9 cellular contexts compared by ENCODE assay signal in the genomic region with DNA sequence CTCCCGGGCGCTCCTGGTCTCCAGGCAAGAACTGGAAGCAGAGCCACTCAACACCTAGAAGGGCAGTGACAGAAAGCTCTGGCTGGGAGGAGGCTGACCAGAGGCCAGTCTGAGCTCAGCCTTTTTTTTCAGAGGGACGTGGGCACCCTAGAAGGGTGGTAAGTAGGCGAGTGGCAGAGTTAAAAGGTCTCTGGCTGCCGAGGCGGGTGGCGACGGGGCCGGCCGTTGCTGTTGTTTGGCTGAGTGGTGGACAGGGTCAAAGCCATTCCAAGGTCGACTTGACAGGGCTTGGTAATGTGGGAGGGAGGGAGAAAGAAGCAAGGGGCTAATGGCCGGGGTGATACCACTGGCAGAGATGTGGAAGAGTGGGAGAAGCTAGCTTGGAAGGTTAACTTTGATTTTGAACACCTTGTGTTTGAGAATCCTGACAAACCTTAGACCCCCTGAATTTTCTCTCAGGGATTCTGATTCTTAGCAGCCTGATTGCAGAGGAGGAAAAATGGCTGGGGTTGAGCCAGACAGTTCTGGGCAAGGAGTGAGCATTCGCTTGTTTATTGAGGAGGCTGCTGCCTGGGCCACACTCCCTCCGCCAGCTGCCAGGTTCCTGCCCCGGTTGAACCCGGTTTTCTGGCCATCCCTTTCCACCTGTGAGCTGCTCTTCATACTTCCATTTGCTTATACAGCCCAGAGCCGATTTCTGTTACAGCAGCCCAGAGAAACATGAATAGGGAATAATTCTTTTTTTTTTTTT. TPM values are rescaled to one million over a fixed set of nuclear protein-coding genes. Genes with fewer than 3 reads are reported as not detected.
A peak's percentile ranks its signal among the peaks of the same experiment; 100 is the strongest.
DNase-seq lines count a peak whose midpoint lies in the region; ATAC-seq and TF ChIP-seq lines count a peak whose summit lies in the region.
"Had no signal": no experiment of that assay in that cellular context is flagged by ENCODE, and none has a peak within 500 bp of the region (broad histone marks: within the 10 kb centered on the region; RNA-seq: fewer than 3 reads in every experiment).

No MANE protein-coding gene starts in this region.

- H3K27ac ChIP-seq in psoas muscle = peak overlapping the region; percentile 78

- CTCF ChIA-PET in T-cell (lab: Charles Lee) = interaction anchor here in 1 of 2 donors (0.6 to 2.3 kb wide), 9 partner anchors 16 to 66 kb away, joined by 3 to 15 read pairs (median 5); partner anchors contain the start of genes LMF2 and SCO2

- in situ Hi-C loops in GM13976 (cut with MboI; ENCODE audit: low sequenced_read_pairs, unreplicated experiment) = no loop called here

- H3K27me3 Mint-ChIP-seq in T-cell (no peaks in the 10 kb centered on the region), glutamatergic neuron (ENCODE audit: unreplicated experiment) (peaks cover 13% of the 10 kb centered on the region)

- no peaks in the 10 kb centered on the region for H3K9me3 ChIP-seq in psoas muscle

- POLR2A ChIA-PET in T-cell (lab: Charles Lee) = interaction anchor here in 1 of 2 donors (0.5 to 1.2 kb wide), 4 partner anchors 38 to 236 kb away, joined by 3 to 7 read pairs (median 4); partner anchors contain the start of gene NCAPH2

- H3K4me3 Mint-ChIP-seq in T-cell (peak overlapping the region; percentile 90 to 93 (median 90)), glutamatergic neuron (ENCODE audit: unreplicated experiment) (peak overlapping the region; percentile 89)

- intact Hi-C loops in psoas muscle (cut with DNase I) = loop anchor here in 1 of 2 donors (5.0 kb wide), 1 partner anchor 36 kb away; the partner anchor contains the start of gene SCO2

- H3K27ac Mint-ChIP-seq in T-cell = peak overlapping the region; percentile 88 to 89
- H3K27ac Mint-ChIP-seq in glutamatergic neuron (ENCODE audit: unreplicated experiment) = no peak overlapping the region

- H3K36me3 Mint-ChIP-seq in T-cell (peaks cover 2% of the 10 kb centered on the region), glutamatergic neuron (ENCODE audit: unreplicated experiment) (no peaks in the 10 kb centered on the region)

- WGBS in psoas muscle, 3 donors = 9 to 18% (median 15%) methylated on average over 17 of the region's 17 CpGs

- H3K9me3 Mint-ChIP-seq in T-cell (no peaks in the 10 kb centered on the region), glutamatergic neuron (ENCODE audit: unreplicated experiment) (peaks cover 4% of the 10 kb centered on the region)

- DNase-seq in GM13976 (ENCODE audit: low spot score) = peak; percentile 22
- no peak for DNase-seq in T-cell
- DNase-seq in glutamatergic neuron = no peak
- DNase-seq in psoas muscle = peak in 1 of 2 donors; percentile 42
- DNase-seq in germinal center (ENCODE audit: low spot score) = no peak
- DNase-seq in glomerular visceral epithelial cell (ENCODE audit: extremely low spot score) = no peak
- no peak for DNase-seq in COLO829 (ENCODE audit: low spot score)

- no peaks in the 10 kb centered on the region for H3K27me3 ChIP-seq in psoas muscle (ENCODE audit: insufficient read depth in 3 of 3, low read length in 2 of 3)

- ATAC-seq in T-cell (replicated peaks in 1 of 4) (peak in 2 of 4 experiments; percentile 1 to 2), psoas muscle (peak in 3 of 4 donors; percentile 21 to 54 (median 24)), HG02840 (IDR thresholded peaks at IDR 0.05; ENCODE audit: low FRiP score, unreplicated experiment) (no peak)

- H3K36me3 ChIP-seq in psoas muscle (ENCODE audit: insufficient read depth in 1 of 2, low read depth in 1 of 2) = peaks cover 0 to 15% of the 10 kb centered on the region in 2 donors

- H3K4me1 ChIP-seq in psoas muscle = peaks cover 5% of the 10 kb centered on the region

- H3K4me1 Mint-ChIP-seq in T-cell (peaks cover 17 to 20% (median 17%) of the 10 kb centered on the region in 3 donors), glutamatergic neuron (ENCODE audit: low read depth, unreplicated experiment) (peaks cover 4% of the 10 kb centered on the region)

- H3K4me3 ChIP-seq in psoas muscle = peak overlapping the region; percentile 72

- TF ChIP-seq CTCF in GM13976 (IDR thresholded peaks at IDR 0.05; ENCODE audit: borderline replicate concordance, control extremely low read depth, extremely low read depth, insufficient read depth, missing control alignments) = no peak
- no peak for TF ChIP-seq CTCF in glutamatergic neuron (IDR thresholded peaks at IDR 0.05; ENCODE audit: partially characterized antibody, unreplicated experiment)
- TF ChIP-seq CTCF in psoas muscle (IDR thresholded peaks at IDR 0.05) = no peak

RNA-seq across cellular contexts. Expression of gene SYCE3, which starts 0.9 kb away (rescaled TPM):
- total RNA-seq in T-cell = not detected
- total RNA-seq in glutamatergic neuron (ENCODE audit: unreplicated experiment) = not detected
- total RNA-seq in psoas muscle = not detected
- not detected for polyA plus RNA-seq in psoas muscle
- total RNA-seq: RPMI7951 had no signal

RNA-seq across cellular contexts. Expression of gene CPT1B, which starts 14.6 kb away (rescaled TPM):
- total RNA-seq in T-cell = 100 to 1,000 TPM in 1 of 5 donors, 10 to 100 TPM in 4; 61.9 to 113 (median 94.5) TPM
- total RNA-seq in glutamatergic neuron (ENCODE audit: unreplicated experiment) = 118 TPM
- 100 to 1,000 TPM in 3 of 4 donors, 10 to 100 TPM in 1; 75.8 to 144 (median 139) TPM for total RNA-seq in psoas muscle
- 10 to 100 TPM; 57.4 to 87.6 (median 70.8) TPM for polyA plus RNA-seq in psoas muscle

RNA-seq across cellular contexts. Expression of gene KLHDC7B, which starts 17.9 kb away (rescaled TPM):
- total RNA-seq in T-cell = 1 to 10 TPM; 3.7 to 6.7 (median 5.4) TPM
- total RNA-seq in glutamatergic neuron (ENCODE audit: unreplicated experiment) = 0.12 TPM
- under 1 TPM in 1 of 4 donors, not detected in 3; 0.11 TPM for total RNA-seq in psoas muscle
- under 1 TPM in 2 of 3 donors, not detected in 1; 0.01 TPM for polyA plus RNA-seq in psoas muscle
- total RNA-seq: RPMI7951 had no signal

RNA-seq across cellular contexts. Expression of gene CHKB, which starts 19.1 kb away (rescaled TPM):
- total RNA-seq in T-cell (100 to 1,000 TPM; 151 to 209 (median 203) TPM), glutamatergic neuron (ENCODE audit: unreplicated experiment) (147 TPM), psoas muscle (10 to 100 TPM; 11.5 to 25.2 (median 16.3) TPM)
- 10 to 100 TPM; 13.1 to 14.3 (median 13.6) TPM for polyA plus RNA-seq in psoas muscle

RNA-seq across cellular contexts. Expression of gene TYMP, which starts 33.8 kb away (rescaled TPM):
- total RNA-seq in T-cell = 10 to 100 TPM; 11.6 to 29.1 (median 14.9) TPM
- 1.2 TPM for total RNA-seq in glutamatergic neuron (ENCODE audit: unreplicated experiment)
- 10 to 100 TPM in 3 of 4 donors, 1 to 10 TPM in 1; 7.1 to 18.8 (median 13.3) TPM for total RNA-seq in psoas muscle
- polyA plus RNA-seq in psoas muscle = 10 to 100 TPM in 1 of 3 donors, 1 to 10 TPM in 2; 5.0 to 26.0 (median 7.0) TPM
